In genomic region chr6:84929212-84929611, GRCh38 we compare ENCODE assay signal across 26 cellular contexts.
"Had no signal": no experiment of that assay in that cellular context is flagged by ENCODE, and none has a peak within 500 bp of the region (broad histone marks: within the 10 kb centered on the region; RNA-seq: fewer than 3 reads in every experiment).

No MANE protein-coding gene starts in this region.

- ATAC-seq: effector memory CD8-positive, alpha-beta T cell; esophagus mucosa; foreskin keratinocyte; gastrocnemius medialis; gastroesophageal sphincter; heart left ventricle; heart right ventricle had no signal

- H3K9me3 ChIP-seq: colonic mucosa, esophagus muscularis mucosa, esophagus squamous epithelium, gastrocnemius medialis, gastroesophageal sphincter, heart left ventricle, heart right ventricle had no signal

- H3K27me3 ChIP-seq: colonic mucosa, esophagus muscularis mucosa, esophagus squamous epithelium, foreskin keratinocyte, gastrocnemius medialis, gastroesophageal sphincter, heart left ventricle, heart right ventricle, hepatocyte had no signal

- DNase-seq: colonic mucosa; cortex of kidney; dermis blood vessel endothelial cell; dorsolateral prefrontal cortex; effector CD4-positive, alpha-beta T cell; effector CD8-positive, alpha-beta T cell; effector memory CD4-positive, alpha-beta T cell; effector memory CD8-positive, alpha-beta T cell; endodermal cell; erythroblast; esophagus squamous epithelium; foreskin fibroblast; foreskin keratinocyte; foreskin melanocyte; gastrocnemius medialis; glutamatergic neuron; head of caudate nucleus; heart left ventricle; heart right ventricle had no signal

- H3K27ac ChIP-seq: colonic mucosa, coronary artery, dorsolateral prefrontal cortex, epithelial cell of prostate, esophagus muscularis mucosa, esophagus squamous epithelium, foreskin keratinocyte, gastrocnemius medialis, gastroesophageal sphincter, heart left ventricle, heart right ventricle, hepatocyte had no signal

- H3K4me1 ChIP-seq: colonic mucosa, esophagus muscularis mucosa, esophagus squamous epithelium, foreskin keratinocyte, gastrocnemius medialis, gastroesophageal sphincter, heart left ventricle, heart right ventricle had no signal

- H3K36me3 ChIP-seq: colonic mucosa, esophagus muscularis mucosa, esophagus squamous epithelium, gastrocnemius medialis, gastroesophageal sphincter, heart left ventricle, heart right ventricle had no signal

- H3K4me3 ChIP-seq: colonic mucosa, coronary artery, dorsolateral prefrontal cortex, esophagus muscularis mucosa, esophagus squamous epithelium, gastrocnemius medialis, gastroesophageal sphincter, heart left ventricle, heart right ventricle, hepatocyte had no signal

- H3K4me2 ChIP-seq: hepatocyte had no signal

- FAIRE-seq: endothelial cell of umbilical vein had no signal

- H3K79me2 ChIP-seq: hepatocyte had no signal

- H2AFZ ChIP-seq: hepatocyte had no signal
